Comparison of ENCODE assay signal across 9 cellular contexts in genomic region chr6:103142902-103143301, GRCh38.
"Had no signal": no experiment of that assay in that cellular context is flagged by ENCODE, and none has a peak within 500 bp of the region (broad histone marks: within the 10 kb centered on the region; RNA-seq: fewer than 3 reads in every experiment).

No MANE protein-coding gene starts in this region.

- H3K36me3 ChIP-seq: HAP-1 had no signal

- DNase-seq: GM23248, GOT3, H7, H9, HCEC 1CT, HFFc6 had no signal

- H3K9ac ChIP-seq: GM23248 had no signal

- H2AFZ ChIP-seq: GM23248, GM23338 had no signal

- H3K4me1 ChIP-seq: HAP-1 had no signal

- ATAC-seq: GM23338, HCT116 had no signal

- H3K4me3 ChIP-seq: GM23248, GM23338, HAP-1 had no signal

- H3K4me2 ChIP-seq: GM23338 had no signal

- H3K27ac ChIP-seq: GM23248 had no signal

- H3K9me3 ChIP-seq: HAP-1 had no signal
